13 cellular contexts compared by ENCODE assay signal in the genomic region with DNA sequence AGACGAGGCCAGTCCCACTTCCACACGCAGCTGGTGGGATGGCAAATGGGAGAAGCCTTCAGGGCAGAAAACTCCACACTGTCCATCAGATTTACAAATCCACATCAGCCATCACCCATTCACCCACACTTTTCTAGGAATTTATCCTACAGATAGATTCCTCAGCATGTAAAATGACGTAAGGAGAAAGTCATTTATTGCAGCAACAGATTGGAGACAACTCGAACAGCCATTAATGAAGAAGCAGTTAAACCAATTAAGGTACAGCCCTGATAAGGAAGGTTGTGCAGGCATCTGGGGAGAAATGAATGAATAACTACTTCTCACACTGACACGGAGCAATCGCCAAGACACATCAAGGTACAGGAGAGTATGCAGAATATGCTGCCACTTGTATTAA. TPM values are rescaled to one million over a fixed set of nuclear protein-coding genes. Genes with fewer than 3 reads are reported as not detected.
DNase-seq lines count a peak whose midpoint lies in the region; ATAC-seq and TF ChIP-seq lines count a peak whose summit lies in the region.
"Had no signal": no experiment of that assay in that cellular context is flagged by ENCODE, and none has a peak within 500 bp of the region (broad histone marks: within the 10 kb centered on the region; RNA-seq: fewer than 3 reads in every experiment).

No MANE protein-coding gene starts in this region.

- H3K4me3 Mint-ChIP-seq in stimulated activated naive CD8-positive, alpha-beta T cell treated with anti-CD3 and anti-CD28 coated beads, Interleukin-15, amount 100 ng/mL, for 72 hours, result no peak overlapping the region
- H3K4me3 Mint-ChIP-seq: B cell; CD4-positive, alpha-beta memory T cell had no signal

- H3K23ac ChIP-seq in mesenchymal stem cell (ENCODE audit: low read length in 2 of 2), result no peak overlapping the region

- TF ChIP-seq EP300 in stomach (IDR thresholded peaks at IDR 0.05), result no peak

- no peak overlapping the region for H3K4ac ChIP-seq in mesenchymal stem cell (ENCODE audit: low read depth in 1 of 2, low read length in 2 of 2)

- H4K91ac ChIP-seq in mesenchymal stem cell (ENCODE audit: low read length), result no peak overlapping the region

- H2BK15ac ChIP-seq in mesenchymal stem cell (ENCODE audit: low read depth, poor library complexity, severe bottlenecking), result no peak overlapping the region

- no peak overlapping the region for H3K4me3 ChIP-seq in mesenchymal stem cell (ENCODE audit: insufficient read depth in 1 of 2, low read depth in 1 of 2, low read length in 2 of 2)
- no peak overlapping the region for H3K4me3 ChIP-seq in stomach

- H3K27ac ChIP-seq in VCaP, result peak overlapping the region; percentile 82
- H3K27ac ChIP-seq in mesenchymal stem cell (ENCODE audit: low read length, poor library complexity, severe bottlenecking), result no peak overlapping the region
- H3K27ac ChIP-seq in stomach, result peak overlapping the region; percentile 49 to 87 (median 71)

- peak overlapping the region; percentile 25 to 32 for H3K14ac ChIP-seq in mesenchymal stem cell (ENCODE audit: low read length in 2 of 2)

- H3K18ac ChIP-seq in mesenchymal stem cell (ENCODE audit: low read depth in 1 of 2, low read length in 2 of 2), result peak overlapping the region in 1 of 2 experiments; percentile 42

- H3K36me3 ChIP-seq in mesenchymal stem cell (ENCODE audit: control insufficient read depth in 1 of 2, insufficient read depth in 2 of 2, low read depth in 1 of 2, low read length in 2 of 2) (peaks cover 12 to 18% of the 10 kb centered on the region in 2 experiments), stomach (peaks cover 0 to 21% (median 9%) of the 10 kb centered on the region in 4 donors)

- no peak overlapping the region for H3K9ac ChIP-seq in mesenchymal stem cell (ENCODE audit: low read length)

- H3K79me1 ChIP-seq in mesenchymal stem cell (replicated peaks; ENCODE audit: low read length, poor library complexity, severe bottlenecking), result peaks cover 6% of the 10 kb centered on the region

- no peak overlapping the region for H2AFZ ChIP-seq in mesenchymal stem cell (ENCODE audit: low read depth, low read length)

- no peak overlapping the region for H2BK120ac ChIP-seq in mesenchymal stem cell (ENCODE audit: low read depth, low read length)

- H2AK5ac ChIP-seq in mesenchymal stem cell (ENCODE audit: low read length, severe bottlenecking), result no peak overlapping the region

- H3K27me3 ChIP-seq in mesenchymal stem cell (ENCODE audit: control insufficient read depth in 1 of 2, insufficient read depth in 1 of 2, low read length in 2 of 2) (no peaks in the 10 kb centered on the region), stomach (no peaks in the 10 kb centered on the region)

- no peak for ATAC-seq in stimulated activated naive CD8-positive, alpha-beta T cell treated with anti-CD3 and anti-CD28 coated beads, Interleukin-15, amount 100 ng/mL, for 72 hours
- ATAC-seq in GM21515 (IDR thresholded peaks at IDR 0.05; ENCODE audit: unreplicated experiment), result no peak

- no peaks in the 10 kb centered on the region for H3K27me3 Mint-ChIP-seq in stimulated activated naive CD8-positive, alpha-beta T cell treated with anti-CD3 and anti-CD28 coated beads, Interleukin-15, amount 100 ng/mL, for 72 hours
- H3K27me3 Mint-ChIP-seq: B cell; CD4-positive, alpha-beta memory T cell had no signal

- H2BK5ac ChIP-seq in mesenchymal stem cell (ENCODE audit: low read depth, low read length, poor library complexity, severe bottlenecking), result no peak overlapping the region

- no peak overlapping the region for H3K4me2 ChIP-seq in mesenchymal stem cell (ENCODE audit: low read length, poor library complexity, severe bottlenecking)

- H3K4me1 ChIP-seq in mesenchymal stem cell (ENCODE audit: control insufficient read depth, insufficient read depth, low read depth, low read length) (no peaks in the 10 kb centered on the region), stomach (peaks cover 20 to 42% (median 29%) of the 10 kb centered on the region in 4 donors)

- no peak for TF ChIP-seq POLR2A in stomach (IDR thresholded peaks at IDR 0.05)

- H4K8ac ChIP-seq in mesenchymal stem cell (ENCODE audit: low read length), result no peak overlapping the region

- H3K9me3 ChIP-seq in mesenchymal stem cell (ENCODE audit: control insufficient read depth, low read length) (no peaks in the 10 kb centered on the region), stomach (no peaks in the 10 kb centered on the region)

- WGBS in mesenchymal stem cell, result 92% methylated on average over 6 of the region's 6 CpGs
- 47 to 71% (median 59%) methylated on average over 6 of the region's 6 CpGs for WGBS in stomach, 5 donors

- H2BK12ac ChIP-seq in mesenchymal stem cell (ENCODE audit: low read length in 2 of 2), result peak overlapping the region; percentile 18 to 52

- TF ChIP-seq CTCF in VCaP (conservative IDR thresholded peaks at IDR 0.05), result no peak
- no peak for TF ChIP-seq CTCF in stomach (IDR thresholded peaks at IDR 0.05)

- no peaks in the 10 kb centered on the region for H3K4me1 Mint-ChIP-seq in stimulated activated naive CD8-positive, alpha-beta T cell treated with anti-CD3 and anti-CD28 coated beads, Interleukin-15, amount 100 ng/mL, for 72 hours
- H3K4me1 Mint-ChIP-seq: B cell; CD4-positive, alpha-beta memory T cell had no signal

- H3K27ac Mint-ChIP-seq in stimulated activated naive CD8-positive, alpha-beta T cell treated with anti-CD3 and anti-CD28 coated beads, Interleukin-15, amount 100 ng/mL, for 72 hours, result no peak overlapping the region
- H3K27ac Mint-ChIP-seq: B cell; CD4-positive, alpha-beta memory T cell had no signal

- DNase-seq in NCI-H82 (lab: John Stamatoyannopoulos, UW), result peak; percentile 73
- no peak for DNase-seq in mesenchymal stem cell
- no peak for DNase-seq in stomach
- no peak for DNase-seq in stimulated activated CD4-positive, alpha-beta T cell treated with anti-CD3 and anti-CD28 coated beads, Interleukin-1b, Interleukin-23, amount 100 ng/mL, for 48 hours
- DNase-seq in stimulated activated naive CD8-positive, alpha-beta T cell treated with anti-CD3 and anti-CD28 coated beads, Interleukin-15, amount 100 ng/mL, for 72 hours, result no peak
- DNase-seq: CD4-positive, alpha-beta memory T cell; NCI-H1417 treated with DMSO at 0.1 percent for 48 hours; NCI-H2029; NCI-H2171 treated with DMSO at 0.1 percent for 48 hours; RPMI8226 had no signal

- no peaks in the 10 kb centered on the region for H3K9me3 Mint-ChIP-seq in stimulated activated naive CD8-positive, alpha-beta T cell treated with anti-CD3 and anti-CD28 coated beads, Interleukin-15, amount 100 ng/mL, for 72 hours
- H3K9me3 Mint-ChIP-seq: CD4-positive, alpha-beta memory T cell had no signal

- intact Hi-C loops in stomach (cut with DNase I; ENCODE audit: low total_unique reads), result no loop called here

RNA-seq across cellular contexts. Expression of gene PRKAB1, which starts 26.2 kb away (rescaled TPM):
- polyA plus RNA-seq in mesenchymal stem cell (2013, experiment 1 of 2), result 23.6 TPM
- 28.1 TPM for polyA plus RNA-seq in mesenchymal stem cell (2013, experiment 2 of 2)
- 100 to 1,000 TPM in 1 of 5 donors, 10 to 100 TPM in 4; 22.6 to 143 (median 53.6) TPM for total RNA-seq in stomach
- polyA plus RNA-seq in stomach, result 10 to 100 TPM; 30.7 to 53.6 (median 45.8) TPM
